ENCODE assay signal across 10 cellular contexts in the genomic region with DNA sequence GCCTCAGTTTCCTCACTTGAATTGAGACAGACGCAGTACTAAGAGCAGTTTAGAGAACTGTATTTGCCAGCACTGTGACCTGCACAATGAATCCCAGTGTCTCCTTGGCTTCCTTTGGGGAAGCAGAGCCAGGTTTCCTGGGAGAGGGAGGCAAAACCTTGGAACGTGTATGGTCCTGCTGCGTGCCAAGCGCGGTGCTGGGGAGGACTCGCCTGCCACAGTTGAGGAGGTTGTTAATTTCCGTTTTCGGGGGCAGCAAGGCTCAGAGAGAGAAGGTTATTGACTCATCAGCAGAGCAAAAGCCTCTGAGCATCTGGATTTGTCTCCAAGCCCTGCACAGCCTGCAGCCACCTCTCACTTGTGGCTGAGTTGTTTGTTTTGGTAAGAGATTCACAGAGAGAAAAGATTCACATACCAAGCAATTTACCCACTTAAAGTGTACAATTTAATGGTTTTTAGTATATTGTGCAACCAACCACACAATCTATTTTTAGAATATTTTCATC. TPM values are rescaled to one million over a fixed set of nuclear protein-coding genes. Genes with fewer than 3 reads are reported as not detected.
DNase-seq lines count a peak whose midpoint lies in the region; ATAC-seq, FAIRE-seq and TF ChIP-seq lines count a peak whose summit lies in the region.
"Had no signal": no experiment of that assay in that cellular context is flagged by ENCODE, and none has a peak within 500 bp of the region (broad histone marks: within the 10 kb centered on the region; RNA-seq: fewer than 3 reads in every experiment).

No MANE protein-coding gene starts in this region.

- H3K9me3 Mint-ChIP-seq in activated T-helper 17 cell treated with anti-CD3 and anti-CD28 coated beads, Interleukin-2, amount 50 U/mL, for 72 hours, result no peaks in the 10 kb centered on the region
- H3K9me3 Mint-ChIP-seq: CD14-positive monocyte had no signal

- FAIRE-seq in HepG2 (lab: Jason Lieb, UNC), result no peak

- CTCF ChIA-PET in HepG2 (lab: Yijun Ruan, JAX; ENCODE audit: low intra/inter-chr PET ratio, low total read pairs), result no interaction called here

- H4K20me1 ChIP-seq in HepG2 (ENCODE audit: insufficient read depth, low read length), result no peaks in the 10 kb centered on the region

- TF ChIP-seq CTCF in ascending aorta (IDR thresholded peaks at IDR 0.05) (no peak), HepG2 (CRISPR knock-in tag; IDR thresholded peaks at IDR 0.05) (no peak)

- no peak overlapping the region for H3K4me3 Mint-ChIP-seq in activated T-helper 17 cell treated with anti-CD3 and anti-CD28 coated beads, Interleukin-2, amount 50 U/mL, for 72 hours

- intact Hi-C loops in ascending aorta (cut with DNase I), result loop anchor here (5.0 kb wide), 1 partner anchor 61 kb away; no protein-coding TSS in a partner anchor
- intact Hi-C loops in HepG2 (cut with micrococcal nuclease; ENCODE audit: unreplicated experiment), result no loop called here

- WGBS in HepG2 (ENCODE audit: low lambda C conversion rate), result 48% methylated on average over 8 of the region's 8 CpGs

- no peaks in the 10 kb centered on the region for H3K9me3 ChIP-seq in ascending aorta
- H3K9me3 ChIP-seq in HepG2 (ENCODE audit: low read length), result no peaks in the 10 kb centered on the region

- DNase-seq in A172 (ENCODE audit: low spot score) (peak; percentile 90), HuH-7.5 (ENCODE audit: low spot score) (peak; percentile 61), ascending aorta (ENCODE audit: low spot score in 2 of 2) (no peak), islet precursor cell (peak; percentile 79), HPDE6-E6E7 (ENCODE audit: extremely low spot score) (no peak), NCI-H82 (lab: John Stamatoyannopoulos, UW) (no peak), HepG2 (ENCODE audit: low spot score) (no peak)

- no peak for ATAC-seq in activated T-helper 17 cell treated with anti-CD3 and anti-CD28 coated beads, Interleukin-2, amount 50 U/mL, for 72 hours (replicated peaks)
- no peak for ATAC-seq in HepG2

- H3K4me2 ChIP-seq in HepG2 (ENCODE audit: low read depth, low read length), result no peak overlapping the region

- H3K36me3 Mint-ChIP-seq in activated T-helper 17 cell treated with anti-CD3 and anti-CD28 coated beads, Interleukin-2, amount 50 U/mL, for 72 hours (ENCODE audit: low read depth), result no peaks in the 10 kb centered on the region
- H3K36me3 Mint-ChIP-seq: CD14-positive monocyte had no signal

- BruUV-seq in HepG2 (replicated peaks; lab: Mats Ljungman, UMichigan), result no TSS peak

- no peak for TF ChIP-seq RAD21 in HepG2 (CRISPR knock-in tag; IDR thresholded peaks at IDR 0.05)

- H3K27ac ChIP-seq in ascending aorta (peak overlapping the region; percentile 46 to 69), HepG2 (ENCODE audit: extremely low read length, insufficient read depth, low read length) (no peak overlapping the region)

- TF ChIP-seq POLR2A in HepG2 (IDR thresholded peaks at IDR 0.05; ENCODE audit: insufficient read depth in 1 of 2, low read depth in 2 of 2, low read length in 2 of 2), result no peak

- H3K27ac Mint-ChIP-seq in activated T-helper 17 cell treated with anti-CD3 and anti-CD28 coated beads, Interleukin-2, amount 50 U/mL, for 72 hours, result no peak overlapping the region

- no peaks in the 10 kb centered on the region for H3K4me1 Mint-ChIP-seq in activated T-helper 17 cell treated with anti-CD3 and anti-CD28 coated beads, Interleukin-2, amount 50 U/mL, for 72 hours

- in situ Hi-C loops in HepG2 (cut with HindIII; ENCODE audit: extremely low pct_ligation_motif_present, low pct_unique_long_range_greater_than_20kb), result no loop called here

- peaks cover 3 to 12% of the 10 kb centered on the region in 2 donors for H3K4me1 ChIP-seq in ascending aorta
- no peaks in the 10 kb centered on the region for H3K4me1 ChIP-seq in HepG2 (ENCODE audit: insufficient read depth, low read length)

- no peak overlapping the region for H2AFZ ChIP-seq in HepG2 (ENCODE audit: low read length)

- H3K4me3 ChIP-seq in ascending aorta, result no peak overlapping the region
- no peak overlapping the region for H3K4me3 ChIP-seq in HepG2 (replicated peaks in 1 of 3; ENCODE audit: insufficient read depth in 1 of 3, low read depth in 2 of 3, low read length in 3 of 3)

- POLR2A ChIA-PET in HepG2 (lab: Yijun Ruan, JAX), result no interaction called here

- no peaks in the 10 kb centered on the region for H3K79me2 ChIP-seq in HepG2 (ENCODE audit: insufficient read depth, low read length)

- TF ChIP-seq EP300 in HepG2 (IDR thresholded peaks at IDR 0.05; ENCODE audit: low read depth in 2 of 2, low read length in 2 of 2) (no peak), HepG2 (CRISPR knock-in tag; IDR thresholded peaks at IDR 0.05; ENCODE audit: borderline replicate concordance) (no peak)

- H3K9ac ChIP-seq in HepG2 (ENCODE audit: insufficient read depth, low read depth, low read length), result no peak overlapping the region

- peaks cover 16% of the 10 kb centered on the region for H3K27me3 Mint-ChIP-seq in activated T-helper 17 cell treated with anti-CD3 and anti-CD28 coated beads, Interleukin-2, amount 50 U/mL, for 72 hours

- no peaks in the 10 kb centered on the region for H3K27me3 ChIP-seq in ascending aorta
- peaks cover 0 to 27% of the 10 kb centered on the region in 2 experiments; a peak in 4 of 5 replicates for H3K27me3 ChIP-seq in HepG2 (ENCODE audit: control insufficient read depth in 1 of 2, insufficient read depth in 2 of 2, low read length in 2 of 2)

- H3K36me3 ChIP-seq in ascending aorta, result no peaks in the 10 kb centered on the region
- H3K36me3 ChIP-seq in HepG2 (replicated peaks in 1 of 2; ENCODE audit: control insufficient read depth in 1 of 2, insufficient read depth in 2 of 2, low read length in 2 of 2), result no peaks in the 10 kb centered on the region

RNA-seq across cellular contexts. Expression of a gene that starts 10.8 kb away (rescaled TPM):
- total RNA-seq in A172 (2014; rRNA removed; shearing (Covaris generic)), result not detected in 2 replicates
- total RNA-seq in ascending aorta (6.3 TPM), HepG2 (2016; rRNA removed; fragmentation: Illumina TruSeq; extraction: Trizol) (0.02 TPM in 1 of 2 replicates, not detected in the other)
- total RNA-seq in activated T-helper 17 cell treated with anti-CD3 and anti-CD28 coated beads, Interleukin-2, amount 50 U/mL, for 72 hours, result under 1 TPM in 1 of 2 donors, not detected in 1; 0.08 TPM
- under 0.01 and 0.09 TPM in 2 replicates for total RNA-seq in HepG2 (2016; cell fraction: cytosol; rRNA removed; fragmentation: Illumina TruSeq; extraction: Trizol; ENCODE audit: low read depth)
- total RNA-seq in HepG2 (2016; cell fraction: insoluble cytoplasmic fraction; rRNA removed; fragmentation: Illumina TruSeq; extraction: Trizol), result not detected in 2 replicates
- 0.03 TPM in 1 of 2 replicates, not detected in the other for total RNA-seq in HepG2 (2016; cell fraction: membrane; rRNA removed; fragmentation: Illumina TruSeq; extraction: Trizol)
- not detected in 2 replicates for total RNA-seq in HepG2 (2016; cell fraction: nucleus; rRNA removed; fragmentation: Illumina TruSeq; extraction: Trizol)
- polyA plus RNA-seq in HepG2 (2011; rRNA removed), result 0.01 and 0.07 TPM in 2 replicates
- 0.03 TPM in 2 replicates for polyA plus RNA-seq in HepG2 (2011; cell fraction: cytosol; rRNA removed)
- 0.05 and 0.10 TPM in 2 replicates for polyA plus RNA-seq in HepG2 (2011; cell fraction: nucleus; rRNA removed)
- 0.04 TPM in 2 replicates for polyA plus RNA-seq in HepG2 (2012)
- not detected in 2 replicates for polyA plus RNA-seq in HepG2 (2016; cell fraction: cytosol; fragmentation: Illumina TruSeq; extraction: Trizol; ENCODE audit: low read depth)
- polyA plus RNA-seq in HepG2 (2016; cell fraction: insoluble cytoplasmic fraction; fragmentation: Illumina TruSeq; extraction: Trizol; ENCODE audit: low read depth), result not detected in 2 replicates
- polyA plus RNA-seq in HepG2 (2016; cell fraction: membrane; fragmentation: Illumina TruSeq; extraction: Trizol; ENCODE audit: low read depth), result not detected in 2 replicates
- not detected in 2 replicates for polyA plus RNA-seq in HepG2 (2016; cell fraction: nucleus; fragmentation: Illumina TruSeq; extraction: Trizol; ENCODE audit: insufficient read depth, low read depth)
- 0.02 and 20.9 TPM in 2 replicates for polyA minus RNA-seq in HepG2 (2011; rRNA and poly(A)+ RNA removed; ENCODE audit: low replicate concordance)
- 0.09 TPM in 1 of 2 replicates, not detected in the other for polyA minus RNA-seq in HepG2 (2011; cell fraction: cytosol; rRNA and poly(A)+ RNA removed)
- polyA minus RNA-seq in HepG2 (2011; cell fraction: nucleus; rRNA and poly(A)+ RNA removed), result 0.26 TPM in 1 of 2 replicates, not detected in the other
- total RNA-seq: skeletal muscle tissue had no signal
- polyA plus RNA-seq: CD14-positive monocyte had no signal

RNA-seq across cellular contexts. Expression of a gene that starts 22.9 kb away (rescaled TPM):
- 14.6 and 22.8 TPM in 2 replicates for total RNA-seq in A172 (2014; rRNA removed; shearing (Covaris generic))
- total RNA-seq in ascending aorta, result 82.6 TPM
- total RNA-seq in activated T-helper 17 cell treated with anti-CD3 and anti-CD28 coated beads, Interleukin-2, amount 50 U/mL, for 72 hours, result 1 to 10 TPM in 1 of 2 donors, under 1 TPM in 1; 0.22 to 1.2 TPM
- total RNA-seq in HepG2 (2016; rRNA removed; fragmentation: Illumina TruSeq; extraction: Trizol), result 0.27 and 0.29 TPM in 2 replicates
- 0.88 and 0.91 TPM in 2 replicates for total RNA-seq in HepG2 (2016; cell fraction: cytosol; rRNA removed; fragmentation: Illumina TruSeq; extraction: Trizol; ENCODE audit: low read depth)
- 0.32 and 0.33 TPM in 2 replicates for total RNA-seq in HepG2 (2016; cell fraction: insoluble cytoplasmic fraction; rRNA removed; fragmentation: Illumina TruSeq; extraction: Trizol)
- 0.76 and 0.93 TPM in 2 replicates for total RNA-seq in HepG2 (2016; cell fraction: membrane; rRNA removed; fragmentation: Illumina TruSeq; extraction: Trizol)
- total RNA-seq in HepG2 (2016; cell fraction: nucleus; rRNA removed; fragmentation: Illumina TruSeq; extraction: Trizol), result 0.34 TPM in 1 of 2 replicates, not detected in the other
- 0.98 and 1.7 TPM in 2 replicates for polyA plus RNA-seq in HepG2 (2011; rRNA removed)
- polyA plus RNA-seq in HepG2 (2011; cell fraction: cytosol; rRNA removed), result 2.1 and 3.1 TPM in 2 replicates
- polyA plus RNA-seq in HepG2 (2011; cell fraction: nucleus; rRNA removed), result 0.66 and 1.1 TPM in 2 replicates
- polyA plus RNA-seq in HepG2 (2012), result 0.47 and 1.2 TPM in 2 replicates
- 1.6 and 1.9 TPM in 2 replicates for polyA plus RNA-seq in HepG2 (2016; cell fraction: cytosol; fragmentation: Illumina TruSeq; extraction: Trizol; ENCODE audit: low read depth)
- polyA plus RNA-seq in HepG2 (2016; cell fraction: insoluble cytoplasmic fraction; fragmentation: Illumina TruSeq; extraction: Trizol; ENCODE audit: low read depth), result 0.78 and 0.84 TPM in 2 replicates
- polyA plus RNA-seq in HepG2 (2016; cell fraction: membrane; fragmentation: Illumina TruSeq; extraction: Trizol; ENCODE audit: low read depth), result 1.1 and 1.4 TPM in 2 replicates
- 0.71 TPM in 1 of 2 replicates, not detected in the other for polyA plus RNA-seq in HepG2 (2016; cell fraction: nucleus; fragmentation: Illumina TruSeq; extraction: Trizol; ENCODE audit: insufficient read depth, low read depth)
- polyA minus RNA-seq in HepG2 (2011; rRNA and poly(A)+ RNA removed; ENCODE audit: low replicate concordance), result 2.0 and 37.6 TPM in 2 replicates
- 1.7 and 2.0 TPM in 2 replicates for polyA minus RNA-seq in HepG2 (2011; cell fraction: cytosol; rRNA and poly(A)+ RNA removed)
- 0.90 TPM in 1 of 2 replicates, not detected in the other for polyA minus RNA-seq in HepG2 (2011; cell fraction: nucleus; rRNA and poly(A)+ RNA removed)
- polyA plus RNA-seq: CD14-positive monocyte had no signal

RNA-seq across cellular contexts. Expression of a gene that starts 58.6 kb away (rescaled TPM):
- not detected in 2 replicates for total RNA-seq in A172 (2014; rRNA removed; shearing (Covaris generic))
- total RNA-seq in ascending aorta (not detected), HepG2 (2016; rRNA removed; fragmentation: Illumina TruSeq; extraction: Trizol) (0.11 and 0.17 TPM in 2 replicates)
- total RNA-seq in activated T-helper 17 cell treated with anti-CD3 and anti-CD28 coated beads, Interleukin-2, amount 50 U/mL, for 72 hours, result not detected
- not detected in 2 replicates for total RNA-seq in HepG2 (2016; cell fraction: cytosol; rRNA removed; fragmentation: Illumina TruSeq; extraction: Trizol; ENCODE audit: low read depth)
- 0.09 TPM in 1 of 2 replicates, not detected in the other for total RNA-seq in HepG2 (2016; cell fraction: insoluble cytoplasmic fraction; rRNA removed; fragmentation: Illumina TruSeq; extraction: Trizol)
- 0.19 TPM in 1 of 2 replicates, not detected in the other for total RNA-seq in HepG2 (2016; cell fraction: membrane; rRNA removed; fragmentation: Illumina TruSeq; extraction: Trizol)
- total RNA-seq in HepG2 (2016; cell fraction: nucleus; rRNA removed; fragmentation: Illumina TruSeq; extraction: Trizol), result not detected in 2 replicates
- polyA plus RNA-seq in HepG2 (2011; rRNA removed), result 0.10 and 0.18 TPM in 2 replicates
- 0.11 and 0.18 TPM in 2 replicates for polyA plus RNA-seq in HepG2 (2011; cell fraction: cytosol; rRNA removed)
- 0.16 TPM in 1 of 2 replicates, not detected in the other for polyA plus RNA-seq in HepG2 (2011; cell fraction: nucleus; rRNA removed)
- polyA plus RNA-seq in HepG2 (2012), result 0.13 and 0.16 TPM in 2 replicates
- 0.11 TPM in 1 of 2 replicates, not detected in the other for polyA plus RNA-seq in HepG2 (2016; cell fraction: cytosol; fragmentation: Illumina TruSeq; extraction: Trizol; ENCODE audit: low read depth)
- not detected in 2 replicates for polyA plus RNA-seq in HepG2 (2016; cell fraction: insoluble cytoplasmic fraction; fragmentation: Illumina TruSeq; extraction: Trizol; ENCODE audit: low read depth)
- 0.21 TPM in 1 of 2 replicates, not detected in the other for polyA plus RNA-seq in HepG2 (2016; cell fraction: membrane; fragmentation: Illumina TruSeq; extraction: Trizol; ENCODE audit: low read depth)
- polyA plus RNA-seq in HepG2 (2016; cell fraction: nucleus; fragmentation: Illumina TruSeq; extraction: Trizol; ENCODE audit: insufficient read depth, low read depth), result not detected in 2 replicates
- polyA minus RNA-seq in HepG2 (2011; rRNA and poly(A)+ RNA removed; ENCODE audit: low replicate concordance), result 15.6 TPM in 1 of 2 replicates, not detected in the other
- polyA minus RNA-seq in HepG2 (2011; cell fraction: cytosol; rRNA and poly(A)+ RNA removed), result not detected in 2 replicates
- 0.52 TPM in 1 of 2 replicates, not detected in the other for polyA minus RNA-seq in HepG2 (2011; cell fraction: nucleus; rRNA and poly(A)+ RNA removed)
- total RNA-seq: skeletal muscle tissue had no signal
- polyA plus RNA-seq: CD14-positive monocyte had no signal

Comparison
In these comparisons a context has a peak if more than half of its experiments do, and no peak if none do; other contexts are left out.
1. DNase-seq: peak in A172 (single experiment), HuH-7.5 (single experiment) and islet precursor cell (single experiment); none in ascending aorta (0 of 2), HPDE6-E6E7 (single experiment), NCI-H82 (single experiment) and HepG2 (single experiment).